ENCODE assay signal across 8 cellular contexts in the genomic region with DNA sequence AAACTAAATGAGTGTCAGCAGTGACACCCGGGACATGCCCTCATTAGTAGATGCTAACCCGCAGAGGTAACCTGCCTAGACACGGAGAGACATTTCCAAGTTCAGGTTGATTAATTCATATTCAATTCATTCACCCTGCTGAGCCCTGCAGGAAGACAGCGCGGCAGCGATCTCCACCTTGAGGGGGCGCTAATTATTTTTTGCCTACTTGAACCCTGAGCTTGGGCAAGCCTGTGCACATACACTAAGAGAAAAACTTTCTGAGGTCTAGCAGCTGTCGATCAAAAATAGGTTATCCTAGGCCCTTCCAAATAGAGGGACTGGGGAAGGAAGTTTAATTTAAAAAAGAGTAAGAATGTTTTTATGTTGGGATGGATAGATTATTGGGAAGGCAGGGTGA. TPM values are rescaled to one million over a fixed set of nuclear protein-coding genes. Genes with fewer than 3 reads are reported as not detected.
DNase-seq lines count a peak whose midpoint lies in the region; ATAC-seq and TF ChIP-seq lines count a peak whose summit lies in the region.

No MANE protein-coding gene starts in this region.

- no peaks in the 10 kb centered on the region for H3K9me2 ChIP-seq in neural cell (ENCODE audit: insufficient read depth, low read length)

- H3K36me3 ChIP-seq in neural cell (ENCODE audit: insufficient read depth, low read length), result no peaks in the 10 kb centered on the region

- no peaks in the 10 kb centered on the region for H3K27me3 ChIP-seq in neural cell (ENCODE audit: insufficient read depth, low read depth, low read length)

- no peak for ATAC-seq in HG02588 (IDR thresholded peaks at IDR 0.05; ENCODE audit: unreplicated experiment)
- no peak for ATAC-seq in GM18907 (IDR thresholded peaks at IDR 0.05; ENCODE audit: unreplicated experiment)

- no peaks in the 10 kb centered on the region for H4K20me1 ChIP-seq in neural cell (ENCODE audit: insufficient read depth)

- peak; percentile 38 for TF ChIP-seq CTCF in neural cell (IDR thresholded peaks at IDR 0.05; ENCODE audit: poor library complexity, severe bottlenecking)

- H3K79me2 ChIP-seq in neural cell (replicated peaks; ENCODE audit: insufficient read depth, low read length), result no peaks in the 10 kb centered on the region

- TF ChIP-seq EP300 in neural cell (conservative IDR thresholded peaks at IDR 0.05; ENCODE audit: poor library complexity, severe bottlenecking), result no peak

- no peak overlapping the region for H3K4me2 ChIP-seq in neural cell (ENCODE audit: low read length)

- no peak for TF ChIP-seq RAD21 in neural cell (conservative IDR thresholded peaks at IDR 0.05)

- no peak overlapping the region for H3K9ac ChIP-seq in neural cell (ENCODE audit: low read length)

- no peak overlapping the region for H3K27ac ChIP-seq in neural cell (ENCODE audit: low read length)

- H3K4me3 ChIP-seq in neural cell (ENCODE audit: low read length), result no peak overlapping the region

- H2AFZ ChIP-seq in neural cell (ENCODE audit: low read depth, low read length), result no peak overlapping the region

- DNase-seq in EL (peak; percentile 28), LHCN-M2 (ENCODE audit: low read depth) (peak; percentile 22), cerebellar cortex (ENCODE audit: low spot score) (peak; percentile 6), NK-92 (lab: John Stamatoyannopoulos, UW; ENCODE audit: unreplicated experiment) (no peak)
- DNase-seq in activated CD4-positive, alpha-beta T cell treated with anti-CD3 and anti-CD28 coated beads for 1 hour, result no peak

- no peaks in the 10 kb centered on the region for H3K9me3 ChIP-seq in neural cell (ENCODE audit: low read length)

- H3F3A ChIP-seq in neural cell (ENCODE audit: insufficient read depth, low read length, poor library complexity, severe bottlenecking), result no peaks in the 10 kb centered on the region

TF ChIP-seq in neural cell, 6 proteins besides CTCF, POLR2A, EP300 and RAD21:
- TF ChIP-seq POLR2AphosphoS5 (IDR thresholded peaks at IDR 0.05), result no peak
- TF ChIP-seq, protein P1, sequence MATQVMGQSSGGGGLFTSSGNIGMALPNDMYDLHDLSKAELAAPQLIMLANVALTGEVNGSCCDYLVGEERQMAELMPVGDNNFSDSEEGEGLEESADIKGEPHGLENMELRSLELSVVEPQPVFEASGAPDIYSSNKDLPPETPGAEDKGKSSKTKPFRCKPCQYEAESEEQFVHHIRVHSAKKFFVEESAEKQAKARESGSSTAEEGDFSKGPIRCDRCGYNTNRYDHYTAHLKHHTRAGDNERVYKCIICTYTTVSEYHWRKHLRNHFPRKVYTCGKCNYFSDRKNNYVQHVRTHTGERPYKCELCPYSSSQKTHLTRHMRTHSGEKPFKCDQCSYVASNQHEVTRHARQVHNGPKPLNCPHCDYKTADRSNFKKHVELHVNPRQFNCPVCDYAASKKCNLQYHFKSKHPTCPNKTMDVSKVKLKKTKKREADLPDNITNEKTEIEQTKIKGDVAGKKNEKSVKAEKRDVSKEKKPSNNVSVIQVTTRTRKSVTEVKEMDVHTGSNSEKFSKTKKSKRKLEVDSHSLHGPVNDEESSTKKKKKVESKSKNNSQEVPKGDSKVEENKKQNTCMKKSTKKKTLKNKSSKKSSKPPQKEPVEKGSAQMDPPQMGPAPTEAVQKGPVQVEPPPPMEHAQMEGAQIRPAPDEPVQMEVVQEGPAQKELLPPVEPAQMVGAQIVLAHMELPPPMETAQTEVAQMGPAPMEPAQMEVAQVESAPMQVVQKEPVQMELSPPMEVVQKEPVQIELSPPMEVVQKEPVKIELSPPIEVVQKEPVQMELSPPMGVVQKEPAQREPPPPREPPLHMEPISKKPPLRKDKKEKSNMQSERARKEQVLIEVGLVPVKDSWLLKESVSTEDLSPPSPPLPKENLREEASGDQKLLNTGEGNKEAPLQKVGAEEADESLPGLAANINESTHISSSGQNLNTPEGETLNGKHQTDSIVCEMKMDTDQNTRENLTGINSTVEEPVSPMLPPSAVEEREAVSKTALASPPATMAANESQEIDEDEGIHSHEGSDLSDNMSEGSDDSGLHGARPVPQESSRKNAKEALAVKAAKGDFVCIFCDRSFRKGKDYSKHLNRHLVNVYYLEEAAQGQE (IDR thresholded peaks at IDR 0.05; ENCODE audit: borderline replicate concordance), result no peak
- no peak for TF ChIP-seq SMC3 (conservative IDR thresholded peaks at IDR 0.05; ENCODE audit: poor library complexity)
- TF ChIP-seq MXI1 (conservative IDR thresholded peaks at IDR 0.05; ENCODE audit: poor library complexity, severe bottlenecking), result no peak
- no peak for TF ChIP-seq TAF1 (IDR thresholded peaks at IDR 0.05; ENCODE audit: low read depth)
- TF ChIP-seq EZH2 (IDR thresholded peaks at IDR 0.05; ENCODE audit: borderline replicate concordance, insufficient read depth, low read length, poor library complexity, severe bottlenecking), result no peak

RNA-seq across cellular contexts. Expression of gene LYPD6, which starts 1.3 kb away (rescaled TPM):
- 14.0 and 16.6 TPM in 2 replicates for total RNA-seq in LHCN-M2 (2014; rRNA removed)
- 12.0 TPM for polyA plus RNA-seq in LHCN-M2 (2012)
- polyA plus RNA-seq in neural cell, result 1.2 and 2.3 TPM in 2 replicates
- polyA minus RNA-seq in neural cell, result 3.2 and 3.6 TPM in 2 replicates

Comparison
In these comparisons a context has a peak if more than half of its experiments do, and no peak if none do; other contexts are left out.
1. DNase-seq: peak in EL (single experiment), LHCN-M2 (single experiment) and cerebellar cortex (single experiment); none in activated CD4-positive, alpha-beta T cell treated with anti-CD3 and anti-CD28 coated beads for 1 hour (single experiment) and NK-92 (single experiment).